Comparison of ENCODE assay signal across 1 cellular context in the genomic region with DNA sequence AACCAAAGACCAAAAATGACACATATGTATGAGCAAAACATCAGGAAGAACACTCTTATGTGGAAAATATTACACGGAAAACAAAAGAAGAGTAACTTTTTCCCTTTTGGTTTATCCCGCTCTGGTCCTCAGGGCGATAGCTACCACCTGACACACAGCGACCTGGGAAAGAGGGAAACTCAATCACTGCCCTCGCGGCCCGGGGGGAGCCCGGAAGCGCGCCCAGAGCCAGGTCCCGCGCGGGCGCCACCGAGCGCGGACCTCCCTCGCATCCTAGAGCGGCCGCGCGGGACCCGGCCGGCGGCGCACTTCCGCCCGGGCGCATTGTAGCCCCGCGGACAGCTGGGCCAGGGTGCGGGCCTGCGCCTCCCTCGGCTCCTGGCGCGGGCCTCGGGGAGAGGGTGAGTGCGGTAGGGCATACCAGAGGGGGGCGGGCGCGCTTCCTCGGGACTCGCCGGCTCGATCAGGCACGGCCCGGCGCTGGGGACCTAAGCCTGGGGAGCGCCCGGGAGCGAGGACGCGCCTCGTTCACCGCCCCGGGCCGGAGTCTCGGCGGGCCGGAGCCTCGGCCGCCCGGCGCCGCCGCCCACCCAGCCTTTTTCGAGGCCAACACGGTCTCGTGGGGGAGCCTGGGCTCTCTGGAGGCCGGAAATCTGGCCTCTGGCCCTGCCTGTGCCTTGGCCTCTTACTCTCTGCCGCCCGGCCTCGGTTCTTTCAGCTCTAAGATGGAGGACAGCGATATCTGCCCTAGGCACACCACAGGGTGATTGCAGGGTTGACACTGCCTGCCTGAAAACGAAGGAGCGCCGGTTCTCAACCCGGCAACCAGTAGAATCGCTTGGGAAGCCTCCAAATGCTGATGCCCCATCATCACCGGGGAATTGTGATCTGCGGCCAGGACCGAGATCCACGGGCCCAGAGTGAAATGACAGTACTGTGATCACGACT.
TF ChIP-seq lines count a peak whose summit lies in the region.

A gene with protein sequence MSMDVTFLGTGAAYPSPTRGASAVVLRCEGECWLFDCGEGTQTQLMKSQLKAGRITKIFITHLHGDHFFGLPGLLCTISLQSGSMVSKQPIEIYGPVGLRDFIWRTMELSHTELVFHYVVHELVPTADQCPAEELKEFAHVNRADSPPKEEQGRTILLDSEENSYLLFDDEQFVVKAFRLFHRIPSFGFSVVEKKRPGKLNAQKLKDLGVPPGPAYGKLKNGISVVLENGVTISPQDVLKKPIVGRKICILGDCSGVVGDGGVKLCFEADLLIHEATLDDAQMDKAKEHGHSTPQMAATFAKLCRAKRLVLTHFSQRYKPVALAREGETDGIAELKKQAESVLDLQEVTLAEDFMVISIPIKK (plus strand): TSS at position 327 of the 948 bp plus-strand sequence. CDS start 6,365 bp downstream, outside the sequence.

TF ChIP-seq in HepG2, 621 proteins besides CTCF, POLR2A, EP300 and RAD21 (continued from another document and continues in another):
- TF ChIP-seq LRRFIP1 (CRISPR knock-in tag; conservative IDR thresholded peaks at IDR 0.05) (no peak), AFF4 (CRISPR knock-in tag; IDR thresholded peaks at IDR 0.05) (no peak), ZNF503 (CRISPR knock-in tag; IDR thresholded peaks at IDR 0.05) (peak; percentile 49; the same call in 1 of the 2 replicates), PHF20 (CRISPR knock-in tag; IDR thresholded peaks at IDR 0.05) (peak; percentile 79), PBX3 (CRISPR knock-in tag; IDR thresholded peaks at IDR 0.05; ENCODE audit: borderline replicate concordance) (no peak), ZNF441 (CRISPR knock-in tag; IDR thresholded peaks at IDR 0.05; ENCODE audit: borderline replicate concordance) (peak; percentile 35; the same call in 1 of the 2 replicates), ZNF530 (CRISPR knock-in tag; IDR thresholded peaks at IDR 0.05; ENCODE audit: low read depth) (no peak), ZNF180 (CRISPR knock-in tag; IDR thresholded peaks at IDR 0.05; ENCODE audit: borderline replicate concordance, low read depth) (no peak), GLMP (CRISPR knock-in tag; IDR thresholded peaks at IDR 0.05; ENCODE audit: borderline replicate concordance) (no peak), YEATS4 (CRISPR knock-in tag; IDR thresholded peaks at IDR 0.05; ENCODE audit: borderline replicate concordance) (peak; percentile 97), JUNB (CRISPR knock-in tag; IDR thresholded peaks at IDR 0.05; ENCODE audit: borderline replicate concordance) (no peak), REL (CRISPR knock-in tag; conservative IDR thresholded peaks at IDR 0.05) (peak; percentile 16; the same call in 1 of the 2 replicates), ADNP (CRISPR knock-in tag; IDR thresholded peaks at IDR 0.05) (no peak), ZNF354B (CRISPR knock-in tag; IDR thresholded peaks at IDR 0.05) (no peak), ZFP36 (IDR thresholded peaks at IDR 0.05; ENCODE audit: borderline replicate concordance, low read depth, low read length, partially characterized antibody) (no peak), PPARG (CRISPR knock-in tag; conservative IDR thresholded peaks at IDR 0.05) (no peak), PHF21A (CRISPR knock-in tag; IDR thresholded peaks at IDR 0.05) (peak; percentile 55; the same call in 1 of the 2 replicates), ZFP62 (CRISPR knock-in tag; IDR thresholded peaks at IDR 0.05) (no peak), ZNF614 (CRISPR knock-in tag; IDR thresholded peaks at IDR 0.05; ENCODE audit: borderline replicate concordance) (no peak), ZNF552 (CRISPR knock-in tag; IDR thresholded peaks at IDR 0.05; ENCODE audit: borderline replicate concordance) (no peak), ARNT (IDR thresholded peaks at IDR 0.05) (no peak), MED8 (CRISPR knock-in tag; IDR thresholded peaks at IDR 0.05; ENCODE audit: insufficient replicate concordance) (no peak), MYNN (CRISPR knock-in tag; IDR thresholded peaks at IDR 0.05; ENCODE audit: low read depth) (no peak), HIC2 (CRISPR knock-in tag; IDR thresholded peaks at IDR 0.05; ENCODE audit: low read depth) (0 out of 2 replicates have a peak, but pooled peaks have one; percentile 23), POGZ (CRISPR knock-in tag; IDR thresholded peaks at IDR 0.05) (0 out of 2 replicates have a peak, but pooled peaks have one; percentile 28), TAF15 (IDR thresholded peaks at IDR 0.05; ENCODE audit: low read depth, low read length, poor library complexity, severe bottlenecking) (no peak), CENPX (CRISPR knock-in tag; IDR thresholded peaks at IDR 0.05) (no peak), ZNF451 (CRISPR knock-in tag; IDR thresholded peaks at IDR 0.05) (no peak; the same call in 1 of the 2 replicates), ARID4A (CRISPR knock-in tag; IDR thresholded peaks at IDR 0.05; ENCODE audit: borderline replicate concordance) (peak; percentile 80; the same call in 1 of the 2 replicates), NCOA1 (CRISPR knock-in tag; IDR thresholded peaks at IDR 0.05) (no peak)
